ENCODE assay signal across 8 cellular contexts in the genomic region with DNA sequence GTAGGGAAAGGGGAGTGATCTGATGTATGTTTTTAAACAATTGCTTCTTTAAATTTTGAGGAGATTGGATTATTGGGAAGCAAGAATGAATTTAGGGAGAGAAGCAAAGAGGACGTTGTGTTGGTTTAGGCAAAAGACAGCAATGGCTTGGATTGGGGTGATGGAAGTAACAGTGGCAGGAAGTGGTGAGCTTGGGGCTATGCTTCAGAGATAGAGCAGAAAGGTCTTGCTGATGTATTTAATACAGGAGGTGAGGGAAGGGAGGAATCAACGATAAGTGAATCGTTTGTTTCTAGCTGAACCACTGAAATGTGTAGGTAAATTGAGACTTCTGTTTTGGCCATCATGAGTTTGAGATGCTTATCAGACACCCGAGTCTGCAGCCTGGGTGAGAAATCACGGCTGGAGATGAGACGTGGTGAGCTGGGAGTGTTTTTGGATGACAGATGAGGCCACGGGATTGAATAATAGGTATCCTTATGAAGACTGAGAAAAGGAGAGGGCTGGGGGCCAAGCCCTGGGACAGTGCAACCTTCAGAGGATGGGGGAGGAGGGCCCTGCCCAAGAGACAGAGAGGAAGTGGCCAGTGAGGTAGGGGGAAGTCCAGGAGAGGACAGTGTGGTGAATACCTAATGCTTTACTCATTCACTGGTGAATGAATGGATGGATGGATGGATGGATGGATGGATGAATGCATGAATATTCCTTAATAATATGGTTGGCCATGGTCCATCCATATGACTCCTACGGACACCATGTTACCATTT. TPM values are rescaled to one million over a fixed set of nuclear protein-coding genes. Genes with fewer than 3 reads are reported as not detected.
DNase-seq lines count a peak whose midpoint lies in the region; ATAC-seq and FAIRE-seq lines count a peak whose summit lies in the region.
"Not testable (repeated sequence)": the region's sequence is repeated elsewhere in the genome, so short reads cannot be mapped to it uniquely, and the experiment has no call there.

No MANE protein-coding gene starts in this region.

- peak overlapping the region; percentile 46 for H3K4me2 ChIP-seq in BLaER1

- FAIRE-seq in RCC 7860 (lab: Jason Lieb, UNC), result not testable (repeated sequence)

- H3K27me3 ChIP-seq in BLaER1, result not testable (repeated sequence)

- not testable (repeated sequence) for H3K36me3 Mint-ChIP-seq in activated CD4-positive, alpha-beta T cell treated with anti-CD3 and anti-CD28 coated beads, Interleukin-2, amount 10 ng/mL, durations not matched to agents 24 days and 14 days (ENCODE audit: low read depth); activated T-helper 2 cell treated with anti-CD3 and anti-CD28 coated beads, Interferon-gamma antibody, Interleukin-2, Interleukin-4, amounts not matched to agents 10 μg/mL and 5 μg/mL and 100 μg/mL, durations not matched to agents 14 hours and 24 hours and 36 hours (ENCODE audit: low read depth); effector memory CD8-positive, alpha-beta T cell (ENCODE audit: insufficient read depth); naive B cell

- H3K4me1 Mint-ChIP-seq in activated CD4-positive, alpha-beta T cell treated with anti-CD3 and anti-CD28 coated beads, Interleukin-2, amount 10 ng/mL, durations not matched to agents 24 days and 14 days; activated T-helper 2 cell treated with anti-CD3 and anti-CD28 coated beads, Interferon-gamma antibody, Interleukin-2, Interleukin-4, amounts not matched to agents 10 μg/mL and 5 μg/mL and 100 μg/mL, durations not matched to agents 14 hours and 24 hours and 36 hours (ENCODE audit: low read depth); effector memory CD8-positive, alpha-beta T cell (ENCODE audit: low read depth in 2 of 2); naive B cell: not testable (repeated sequence)

- not testable (repeated sequence) for H3K27ac ChIP-seq in BLaER1

- H3K36me3 ChIP-seq in BLaER1, result not testable (repeated sequence)

- intact Hi-C loops in activated CD4-positive, alpha-beta T cell treated with anti-CD3 and anti-CD28 coated beads, Interleukin-2, amount 10 ng/mL, durations not matched to agents 24 days and 14 days (cut with micrococcal nuclease); activated T-helper 2 cell treated with anti-CD3 and anti-CD28 coated beads, Interferon-gamma antibody, Interleukin-2, Interleukin-4, amounts not matched to agents 10 μg/mL and 5 μg/mL and 100 μg/mL, durations not matched to agents 14 hours and 24 hours and 36 hours (cut with micrococcal nuclease): not testable (repeated sequence)

- not testable (repeated sequence) for H4K20me1 ChIP-seq in BLaER1

- peak; percentile 62 for ATAC-seq in GM21619 (IDR thresholded peaks at IDR 0.05; ENCODE audit: unreplicated experiment)
- peak; percentile 73 for ATAC-seq in effector memory CD8-positive, alpha-beta T cell (replicated peaks)
- peak; percentile 35 to 58 for ATAC-seq in naive B cell (ENCODE audit: low read depth in 2 of 2)
- peak; percentile 65 for ATAC-seq in stimulated activated naive CD8-positive, alpha-beta T cell treated with anti-CD3 and anti-CD28 coated beads, Interleukin-15, Interleukin-2, amounts not matched to agents 100 U/mL and 50 U/mL, for 24 hours

- DNase-seq in RCC 7860 (ENCODE audit: low spot score), result peak; percentile 70
- DNase-seq in activated CD4-positive, alpha-beta T cell treated with anti-CD3 and anti-CD28 coated beads, Interleukin-2, amount 10 ng/mL, durations not matched to agents 24 days and 14 days, result peak; percentile 66
- not testable (repeated sequence) for DNase-seq in activated T-helper 2 cell treated with anti-CD3 and anti-CD28 coated beads, Interferon-gamma antibody, Interleukin-2, Interleukin-4, amounts not matched to agents 10 μg/mL and 5 μg/mL and 100 μg/mL, durations not matched to agents 14 hours and 24 hours and 36 hours (ENCODE audit: low spot score); effector memory CD8-positive, alpha-beta T cell; naive B cell
- DNase-seq in stimulated activated naive CD8-positive, alpha-beta T cell treated with anti-CD3 and anti-CD28 coated beads, Interleukin-15, Interleukin-2, amounts not matched to agents 100 U/mL and 50 U/mL, for 24 hours, result peak; percentile 28

- not testable (repeated sequence) for H3K9me3 ChIP-seq in BLaER1

- H3K9me3 Mint-ChIP-seq in activated CD4-positive, alpha-beta T cell treated with anti-CD3 and anti-CD28 coated beads, Interleukin-2, amount 10 ng/mL, durations not matched to agents 24 days and 14 days; activated T-helper 2 cell treated with anti-CD3 and anti-CD28 coated beads, Interferon-gamma antibody, Interleukin-2, Interleukin-4, amounts not matched to agents 10 μg/mL and 5 μg/mL and 100 μg/mL, durations not matched to agents 14 hours and 24 hours and 36 hours; effector memory CD8-positive, alpha-beta T cell; naive B cell: not testable (repeated sequence)

- H3K4me1 ChIP-seq in BLaER1, result not testable (repeated sequence)

- peak overlapping the region; percentile 51 for H3K4me3 Mint-ChIP-seq in activated CD4-positive, alpha-beta T cell treated with anti-CD3 and anti-CD28 coated beads, Interleukin-2, amount 10 ng/mL, durations not matched to agents 24 days and 14 days
- H3K4me3 Mint-ChIP-seq in activated T-helper 2 cell treated with anti-CD3 and anti-CD28 coated beads, Interferon-gamma antibody, Interleukin-2, Interleukin-4, amounts not matched to agents 10 μg/mL and 5 μg/mL and 100 μg/mL, durations not matched to agents 14 hours and 24 hours and 36 hours (ENCODE audit: low read depth); naive B cell: not testable (repeated sequence)
- peak overlapping the region in 1 of 2 donors; percentile 51 for H3K4me3 Mint-ChIP-seq in effector memory CD8-positive, alpha-beta T cell

- H3K4me3 ChIP-seq in BLaER1, result not testable (repeated sequence)

- H3K27ac Mint-ChIP-seq in activated CD4-positive, alpha-beta T cell treated with anti-CD3 and anti-CD28 coated beads, Interleukin-2, amount 10 ng/mL, durations not matched to agents 24 days and 14 days; effector memory CD8-positive, alpha-beta T cell: not testable (repeated sequence)
- H3K27ac Mint-ChIP-seq in activated T-helper 2 cell treated with anti-CD3 and anti-CD28 coated beads, Interferon-gamma antibody, Interleukin-2, Interleukin-4, amounts not matched to agents 10 μg/mL and 5 μg/mL and 100 μg/mL, durations not matched to agents 14 hours and 24 hours and 36 hours, result peak overlapping the region; percentile 67
- H3K27ac Mint-ChIP-seq in naive B cell, result peak overlapping the region in 2 of 6 donors; percentile 67 to 81

- H3K9ac ChIP-seq in BLaER1, result not testable (repeated sequence)

- not testable (repeated sequence) for H3K27me3 Mint-ChIP-seq in activated CD4-positive, alpha-beta T cell treated with anti-CD3 and anti-CD28 coated beads, Interleukin-2, amount 10 ng/mL, durations not matched to agents 24 days and 14 days; activated T-helper 2 cell treated with anti-CD3 and anti-CD28 coated beads, Interferon-gamma antibody, Interleukin-2, Interleukin-4, amounts not matched to agents 10 μg/mL and 5 μg/mL and 100 μg/mL, durations not matched to agents 14 hours and 24 hours and 36 hours (ENCODE audit: low read depth); effector memory CD8-positive, alpha-beta T cell; naive B cell

RNA-seq across cellular contexts. Expression of a gene that starts 33.9 kb away (rescaled TPM):
- total RNA-seq in activated CD4-positive, alpha-beta T cell treated with anti-CD3 and anti-CD28 coated beads, Interleukin-2, amount 10 ng/mL, durations not matched to agents 24 days and 14 days, result 120 and 122 TPM in 2 replicates
- total RNA-seq in activated T-helper 2 cell treated with anti-CD3 and anti-CD28 coated beads, Interferon-gamma antibody, Interleukin-2, Interleukin-4, amounts not matched to agents 10 μg/mL and 5 μg/mL and 100 μg/mL, durations not matched to agents 14 hours and 24 hours and 36 hours, result 97.9 and 108 TPM in 2 replicates
- 1 to 10 TPM in 3 of 6 donors, under 1 TPM in 2, not detected in 1; 0.73 to 3.9 (median 1.3) TPM for polyA plus RNA-seq in naive B cell (ENCODE audit: low read depth in 6 of 6)
